9 cellular contexts compared by ENCODE assay signal in genomic region chr1:111192643-111193519, GRCh38. TPM values are rescaled to one million over a fixed set of nuclear protein-coding genes. Genes with fewer than 3 reads are reported as not detected.
DNase-seq lines count a peak whose midpoint lies in the region; ATAC-seq, FAIRE-seq and TF ChIP-seq lines count a peak whose summit lies in the region.
"Had no signal": no experiment of that assay in that cellular context is flagged by ENCODE, and none has a peak within 500 bp of the region (broad histone marks: within the 10 kb centered on the region; RNA-seq: fewer than 3 reads in every experiment).

No MANE protein-coding gene starts in this region.

- H3K9me3 ChIP-seq in PC-9 (ENCODE audit: insufficient read depth, low read depth) (peaks cover 3% of the 10 kb centered on the region; the same call in 1 of the 2 replicates), esophagus squamous epithelium (no peaks in the 10 kb centered on the region)

- H3K4me3 ChIP-seq in PC-9, result no peak overlapping the region; the same call in 1 of the 2 replicates
- H3K4me3 ChIP-seq in esophagus squamous epithelium, result no peak overlapping the region
- H3K4me3 ChIP-seq in skin epidermis, result no peak overlapping the region

- H3F3A ChIP-seq in PC-9 (ENCODE audit: insufficient read depth, low read depth), result peaks cover 13% of the 10 kb centered on the region

- FAIRE-seq in GM19239 (lab: Jason Lieb, UNC), result peak; percentile 82

- TF ChIP-seq CTCF in PC-9 (conservative IDR thresholded peaks at IDR 0.05), result no peak
- TF ChIP-seq CTCF in esophagus squamous epithelium (IDR thresholded peaks at IDR 0.05), result no peak

- no peaks in the 10 kb centered on the region for H3K79me2 ChIP-seq in PC-9 (ENCODE audit: low read depth)

- TF ChIP-seq POLR2A in esophagus squamous epithelium (IDR thresholded peaks at IDR 0.05), result no peak

- intact Hi-C loops in PC-9 (cut with micrococcal nuclease; ENCODE audit: unreplicated experiment) (no loop called here), esophagus squamous epithelium (cut with DNase I) (loop anchor here (10.0 kb wide), 1 partner anchor 48 kb away; the partner anchor contains the start of genes CEPT1 and DRAM2), posterior cingulate gyrus (cut with DNase I) (no loop called here)

- H3K4me2 ChIP-seq in PC-9, result peak overlapping the region; percentile 46

- no TSS peak for BruUV-seq in PC-9 (replicated peaks; lab: Mats Ljungman, UMichigan)

- POLR2A ChIA-PET in PC-9 (lab: Charles Lee; ENCODE audit: unreplicated experiment), result no interaction called here

- H4K20me1 ChIP-seq in PC-9 (ENCODE audit: insufficient read depth), result no peaks in the 10 kb centered on the region

- CTCF ChIA-PET in PC-9 (lab: Charles Lee), result no interaction called here

- DNase-seq in GM19239 (ENCODE audit: insufficient read length, low spot score) (no peak), PC-9 (peak in 1 of 2 experiments; percentile 39), esophagus squamous epithelium (lab: John Stamatoyannopoulos, UW) (no peak), NCI-H1417 (lab: John Stamatoyannopoulos, UW) (no peak), DMS114 treated with DMSO at 0.1 percent for 48 hours (lab: John Stamatoyannopoulos, UW; ENCODE audit: unreplicated experiment) (no peak), posterior cingulate gyrus (no peak)
- DNase-seq: activated CD4-positive, alpha-beta T cell treated with anti-CD3 and anti-CD28 coated beads for 48 hours had no signal

- H3K4me1 ChIP-seq in PC-9 (replicated peaks; ENCODE audit: insufficient read depth) (peaks cover 48% of the 10 kb centered on the region), esophagus squamous epithelium (peaks cover 29 to 79% (median 44%) of the 10 kb centered on the region in 3 donors)

- H3K9me2 ChIP-seq in PC-9 (ENCODE audit: insufficient read depth), result no peaks in the 10 kb centered on the region

- H3K27ac ChIP-seq in PC-9 (peak overlapping the region; percentile 79), esophagus squamous epithelium (peak overlapping the region; percentile 66 to 85 (median 78)), skin epidermis (peak overlapping the region in 20 of 21 experiments; percentile 16 to 98 (median 75))

- no peak overlapping the region for H2AFZ ChIP-seq in PC-9

- H3K36me3 ChIP-seq in PC-9 (ENCODE audit: low read depth) (peaks cover 24% of the 10 kb centered on the region; the same call in 1 of the 2 replicates), esophagus squamous epithelium (peaks cover 4 to 88% (median 17%) of the 10 kb centered on the region in 3 donors)

- WGBS in esophagus squamous epithelium, 2 donors, result 16 to 20% methylated on average over 10 of the region's 10 CpGs

- ATAC-seq in HG03159 (IDR thresholded peaks at IDR 0.05; ENCODE audit: unreplicated experiment), result no peak

- H3K27me3 ChIP-seq in PC-9 (ENCODE audit: insufficient read depth, low read depth) (no peaks in the 10 kb centered on the region), esophagus squamous epithelium (no peaks in the 10 kb centered on the region)

RNA-seq across cellular contexts. Expression of gene DENND2D, which starts 7.6 kb away (rescaled TPM):
- total RNA-seq in PC-9 (2021) (37.2 and 44.9 TPM in 2 replicates), esophagus squamous epithelium (10 to 100 TPM; 55.3 to 73.3 (median 66.5) TPM)

RNA-seq across cellular contexts. Expression of gene CHI3L2, which starts 34.6 kb away (rescaled TPM):
- total RNA-seq in PC-9 (2021) (not detected in 2 replicates), esophagus squamous epithelium (10 to 100 TPM in 1 of 4 donors, 1 to 10 TPM in 2, under 1 TPM in 1; 0.57 to 42.4 (median 1.8) TPM)

RNA-seq across cellular contexts. Expression of gene CEPT1, which starts 52.9 kb away (rescaled TPM):
- 29.1 and 33.6 TPM in 2 replicates for total RNA-seq in PC-9 (2021)
- total RNA-seq in esophagus squamous epithelium, result 10 to 100 TPM; 21.4 to 32.4 (median 26.8) TPM

RNA-seq across cellular contexts. Expression of gene DRAM2, which starts 53.0 kb away (rescaled TPM):
- 34.8 and 37.9 TPM in 2 replicates for total RNA-seq in PC-9 (2021)
- total RNA-seq in esophagus squamous epithelium, result 10 to 100 TPM; 15.4 to 53.6 (median 26.9) TPM
